Comparison of ENCODE assay signal across 9 cellular contexts in the genomic region with DNA sequence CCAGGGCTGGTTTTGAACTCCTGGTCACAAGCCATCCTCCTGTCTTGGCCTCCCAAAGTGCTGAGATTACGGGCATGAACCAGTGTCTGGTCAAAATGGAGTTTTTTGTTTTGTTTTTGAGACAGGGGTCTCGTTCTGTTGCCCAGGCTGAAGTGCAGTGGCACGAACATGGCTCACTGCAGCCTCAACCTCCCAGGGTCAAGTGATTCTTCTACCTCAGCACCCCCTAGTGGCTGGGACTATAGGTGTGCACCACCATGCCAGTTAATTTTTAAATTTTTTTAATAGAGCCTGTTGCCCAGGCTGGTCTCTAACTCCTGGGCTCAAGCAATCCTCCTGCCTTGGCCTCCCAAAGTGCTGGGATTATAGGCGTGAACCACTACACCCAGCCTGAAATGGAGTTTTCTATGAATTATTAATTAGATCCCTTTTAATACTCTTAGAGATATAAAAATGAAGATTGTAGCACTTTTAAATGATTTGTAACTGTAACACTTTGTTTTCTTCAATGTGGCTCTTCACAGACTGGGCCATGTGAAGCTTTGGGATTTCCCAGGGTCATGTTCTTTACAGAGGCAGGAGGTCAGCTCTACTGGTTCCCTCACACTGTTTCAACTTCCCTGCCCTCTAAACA. TPM values are rescaled to one million over a fixed set of nuclear protein-coding genes. Genes with fewer than 3 reads are reported as not detected.
DNase-seq lines count a peak whose midpoint lies in the region; ATAC-seq, FAIRE-seq and TF ChIP-seq lines count a peak whose summit lies in the region.
"Had no signal": no experiment of that assay in that cellular context is flagged by ENCODE, and none has a peak within 500 bp of the region (broad histone marks: within the 10 kb centered on the region; RNA-seq: fewer than 3 reads in every experiment).

No MANE protein-coding gene starts in this region.

- no peak overlapping the region for H3K4me3 ChIP-seq in A549
- H3K4me3 ChIP-seq in WERI-Rb-1 (ENCODE audit: low read depth, low read length) = no peak overlapping the region
- H3K4me3 ChIP-seq in right cardiac atrium (ENCODE audit: low read length) = no peak overlapping the region
- no peak overlapping the region for H3K4me3 ChIP-seq in upper lobe of left lung
- H3K4me3 ChIP-seq: HAP-1 had no signal

- TF ChIP-seq CTCF in A549 (IDR thresholded peaks at IDR 0.05) (peak; percentile 40), WERI-Rb-1 (IDR thresholded peaks at IDR 0.05; ENCODE audit: low read depth, low read length) (peak; percentile 59; the same call in 1 of the 2 replicates), upper lobe of left lung (IDR thresholded peaks at IDR 0.05) (peak; percentile 40 to 54 (median 48))

- TF ChIP-seq POLR2A in A549 (IDR thresholded peaks at IDR 0.05; ENCODE audit: low read length) = no peak
- TF ChIP-seq POLR2A in GM12892 (IDR thresholded peaks at IDR 0.05; ENCODE audit: low read depth, low read length) = no peak
- no peak for TF ChIP-seq POLR2A in upper lobe of left lung (IDR thresholded peaks at IDR 0.05)

- 74% methylated on average over 4 of the region's 4 CpGs for WGBS in A549 (ENCODE audit: missing lambda C conversion rate)
- WGBS in right cardiac atrium = 80% methylated on average over 4 of the region's 4 CpGs
- 80 to 90% methylated on average over 4 of the region's 4 CpGs for whole genome bisulfite sequencing in upper lobe of left lung, 2 donors

- no peaks in the 10 kb centered on the region for H3K36me3 ChIP-seq in WERI-Rb-1
- H3K36me3 ChIP-seq in upper lobe of left lung = no peaks in the 10 kb centered on the region
- H3K36me3 ChIP-seq: HAP-1 had no signal

- no peaks in the 10 kb centered on the region for H3K36me3 Mint-ChIP-seq in stimulated activated effector memory CD8-positive, alpha-beta T cell treated with anti-CD3 and anti-CD28 coated beads, Interleukin-12 subunit alpha, Interleukin-12 subunit beta, amount 100 ng/mL, for 72 hours

- no peaks in the 10 kb centered on the region for H3K4me1 Mint-ChIP-seq in stimulated activated effector memory CD8-positive, alpha-beta T cell treated with anti-CD3 and anti-CD28 coated beads, Interleukin-12 subunit alpha, Interleukin-12 subunit beta, amount 100 ng/mL, for 72 hours

- FAIRE-seq in A549 (lab: Jason Lieb, UNC) (no peak), GM12892 (lab: Jason Lieb, UNC) (peak; percentile 88)

- intact Hi-C loops in right cardiac atrium (cut with DNase I) = no loop called here

- peaks cover 12% of the 10 kb centered on the region; the same call in 2 of the 3 replicates for H3K4me1 ChIP-seq in A549
- peaks cover 12% of the 10 kb centered on the region for H3K4me1 ChIP-seq in right cardiac atrium (ENCODE audit: control insufficient read depth, insufficient read depth, low read length)
- peaks cover 8 to 22% (median 19%) of the 10 kb centered on the region in 4 donors for H3K4me1 ChIP-seq in upper lobe of left lung
- H3K4me1 ChIP-seq: HAP-1 had no signal

- TF ChIP-seq EP300 in A549 (IDR thresholded peaks at IDR 0.05) (no peak), upper lobe of left lung (IDR thresholded peaks at IDR 0.05) (no peak)

- H3K27ac ChIP-seq in A549 = peak overlapping the region in 1 of 2 experiments; percentile 66; a peak in 3 of 6 replicates
- H3K27ac ChIP-seq in WERI-Rb-1 = no peak overlapping the region
- peak overlapping the region; percentile 52 for H3K27ac ChIP-seq in right cardiac atrium (ENCODE audit: low read length)
- peak overlapping the region in 3 of 4 donors; percentile 9 to 71 (median 45) for H3K27ac ChIP-seq in upper lobe of left lung

- CTCF ChIA-PET in A549 (lab: Yijun Ruan, JAX) = interaction anchor here (0.6 to 9.4 kb wide), 12 partner anchors 14 to 218 kb away, joined by 3 to 65 read pairs (median 6); no protein-coding TSS in a partner anchor

- no peak overlapping the region for H3K27ac Mint-ChIP-seq in stimulated activated effector memory CD8-positive, alpha-beta T cell treated with anti-CD3 and anti-CD28 coated beads, Interleukin-12 subunit alpha, Interleukin-12 subunit beta, amount 100 ng/mL, for 72 hours

- ATAC-seq in A549 = peak in 1 of 2 experiments; percentile 76; a peak in 3 of 6 replicates
- ATAC-seq in right cardiac atrium = peak; percentile 65 to 74
- peak in 1 of 2 donors; percentile 74 for ATAC-seq in upper lobe of left lung (ENCODE audit: low FRiP score in 2 of 2)
- no peak for ATAC-seq in HG02981 (IDR thresholded peaks at IDR 0.05; ENCODE audit: unreplicated experiment)
- no peak for ATAC-seq in stimulated activated effector memory CD8-positive, alpha-beta T cell treated with anti-CD3 and anti-CD28 coated beads, Interleukin-12 subunit alpha, Interleukin-12 subunit beta, amount 100 ng/mL, for 72 hours
- ATAC-seq in activated CD4-positive, CD25-positive, alpha-beta regulatory T cell treated with anti-CD3 and anti-CD28 coated beads, Interleukin-2, amount 50 U/mL, for 24 hours = no peak

- POLR2A ChIA-PET in A549 (lab: Yijun Ruan, JAX) = no interaction called here

- no peak overlapping the region for H3K4me3 Mint-ChIP-seq in stimulated activated effector memory CD8-positive, alpha-beta T cell treated with anti-CD3 and anti-CD28 coated beads, Interleukin-12 subunit alpha, Interleukin-12 subunit beta, amount 100 ng/mL, for 72 hours

- TF ChIP-seq RAD21 in A549 (conservative IDR thresholded peaks at IDR 0.05 in 1 of 2, IDR thresholded peaks at IDR 0.05 in 1 of 2) = peak; percentile 57 to 59

- DNase-seq in A549 (ENCODE audit: low read depth in 1 of 2, low spot score in 1 of 2) (peak in 1 of 2 experiments; percentile 33), GM12892 (ENCODE audit: insufficient read length) (no peak), WERI-Rb-1 (peak; percentile 59), right cardiac atrium (peak in 2 of 3 donors; percentile 52 to 59), upper lobe of left lung (no peak)
- DNase-seq in stimulated activated effector memory CD8-positive, alpha-beta T cell treated with anti-CD3 and anti-CD28 coated beads, Interleukin-12 subunit alpha, Interleukin-12 subunit beta, amount 100 ng/mL, for 72 hours (ENCODE audit: low spot score in 2 of 2) = no peak

- no peak overlapping the region for H3K4me2 ChIP-seq in A549

- no peaks in the 10 kb centered on the region for H3K9me3 Mint-ChIP-seq in stimulated activated effector memory CD8-positive, alpha-beta T cell treated with anti-CD3 and anti-CD28 coated beads, Interleukin-12 subunit alpha, Interleukin-12 subunit beta, amount 100 ng/mL, for 72 hours

- H3K27me3 ChIP-seq in WERI-Rb-1 (ENCODE audit: insufficient read depth, low read depth, severe bottlenecking) = no peaks in the 10 kb centered on the region
- H3K27me3 ChIP-seq in right cardiac atrium (ENCODE audit: control insufficient read depth, insufficient read depth) = no peaks in the 10 kb centered on the region
- H3K27me3 ChIP-seq in upper lobe of left lung = no peaks in the 10 kb centered on the region

- H3K9me3 ChIP-seq in A549 (no peaks in the 10 kb centered on the region), WERI-Rb-1 (ENCODE audit: severe bottlenecking) (no peaks in the 10 kb centered on the region), right cardiac atrium (ENCODE audit: control insufficient read depth, low read length) (no peaks in the 10 kb centered on the region), upper lobe of left lung (no peaks in the 10 kb centered on the region)
- H3K9me3 ChIP-seq: HAP-1 had no signal

TF ChIP-seq in A549, 52 proteins besides CTCF, POLR2A, EP300 and RAD21:
- TF ChIP-seq TFCP2L1 (CRISPR knock-in tag; IDR thresholded peaks at IDR 0.05) (no peak), SMC3 (IDR thresholded peaks at IDR 0.05) (peak; percentile 49; the same call in 2 of the 3 replicates)

RNA-seq across cellular contexts. Expression of a gene that starts 32.6 kb away (rescaled TPM):
- polyA plus RNA-seq in A549 (2011; rRNA removed) (23.1 and 33.8 TPM in 2 replicates), A549 (2017; fragmentation: RNase III; extraction: RNeasy Plus Mini Kit Qiagen cat#74134 plus additional on column Dnase treatment) (29.1 to 53.4 TPM (median 45.7 TPM) in 3 replicates), right cardiac atrium (301 TPM)
- 27.1 and 30.5 TPM in 2 replicates for polyA plus RNA-seq in A549 (2012; cell fraction: cytosol; rRNA removed)
- 27.8 and 33.0 TPM in 2 replicates for polyA plus RNA-seq in A549 (2012; cell fraction: nucleus; rRNA removed)
- polyA minus RNA-seq in A549 (2011; rRNA and poly(A)+ RNA removed) = 30.9 and 41.1 TPM in 2 replicates
- polyA plus RNA-seq in GM12892 (2012; ENCODE audit: missing spikeins) = 24.0 TPM
- total RNA-seq in right cardiac atrium (100 to 1,000 TPM; 440 to 896 (median 629) TPM), upper lobe of left lung (1,000 to 10,000 TPM in 1 of 6 donors, 100 to 1,000 TPM in 5; 234 to 1,553 (median 581) TPM)

RNA-seq across cellular contexts. Expression of a gene that starts 39.1 kb away (rescaled TPM):
- polyA plus RNA-seq in A549 (2011; rRNA removed) (58.1 and 78.8 TPM in 2 replicates), A549 (2017; fragmentation: RNase III; extraction: RNeasy Plus Mini Kit Qiagen cat#74134 plus additional on column Dnase treatment) (215 to 223 TPM (median 218 TPM) in 3 replicates), right cardiac atrium (135 TPM)
- polyA plus RNA-seq in A549 (2012; cell fraction: cytosol; rRNA removed) = 299 and 387 TPM in 2 replicates
- 100 and 118 TPM in 2 replicates for polyA plus RNA-seq in A549 (2012; cell fraction: nucleus; rRNA removed)
- polyA minus RNA-seq in A549 (2011; rRNA and poly(A)+ RNA removed) = 61.8 and 72.7 TPM in 2 replicates
- 130 TPM for polyA plus RNA-seq in GM12892 (2012; ENCODE audit: missing spikeins)
- total RNA-seq in right cardiac atrium (10 to 100 TPM; 61.0 to 80.3 (median 75.1) TPM), upper lobe of left lung (10 to 100 TPM; 57.6 to 87.0 (median 66.9) TPM)

RNA-seq across cellular contexts. Expression of a gene that starts 52.4 kb away (rescaled TPM):
- polyA plus RNA-seq in A549 (2011; rRNA removed) (126 and 167 TPM in 2 replicates), A549 (2017; fragmentation: RNase III; extraction: RNeasy Plus Mini Kit Qiagen cat#74134 plus additional on column Dnase treatment) (176 to 178 TPM (median 176 TPM) in 3 replicates), right cardiac atrium (25.5 TPM)
- polyA plus RNA-seq in A549 (2012; cell fraction: cytosol; rRNA removed) = 29.1 and 31.7 TPM in 2 replicates
- polyA plus RNA-seq in A549 (2012; cell fraction: nucleus; rRNA removed) = 30.8 and 60.6 TPM in 2 replicates
- 284 and 339 TPM in 2 replicates for polyA minus RNA-seq in A549 (2011; rRNA and poly(A)+ RNA removed)
- polyA plus RNA-seq in GM12892 (2012; ENCODE audit: missing spikeins) = 110 TPM
- total RNA-seq in right cardiac atrium (100 to 1,000 TPM in 3 of 4 donors, 10 to 100 TPM in 1; 94.8 to 121 (median 112) TPM), upper lobe of left lung (100 to 1,000 TPM in 2 of 6 donors, 10 to 100 TPM in 4; 40.9 to 169 (median 81.6) TPM)

Comparison
In these comparisons a context has a peak if more than half of its experiments do, and no peak if none do; other contexts are left out.
1. ATAC-seq: peak in right cardiac atrium (2 of 2); none in HG02981 (single experiment), stimulated activated effector memory CD8-positive, alpha-beta T cell treated with anti-CD3 and anti-CD28 coated beads, Interleukin-12 subunit alpha, Interleukin-12 subunit beta, amount 100 ng/mL, for 72 hours (single experiment) and activated CD4-positive, CD25-positive, alpha-beta regulatory T cell treated with anti-CD3 and anti-CD28 coated beads, Interleukin-2, amount 50 U/mL, for 24 hours (0 of 2).
2. DNase-seq: peak in WERI-Rb-1 (single experiment) and right cardiac atrium (2 of 3); none in GM12892 (single experiment), upper lobe of left lung (0 of 2) and stimulated activated effector memory CD8-positive, alpha-beta T cell treated with anti-CD3 and anti-CD28 coated beads, Interleukin-12 subunit alpha, Interleukin-12 subunit beta, amount 100 ng/mL, for 72 hours (0 of 2).
3. Peak in every context shown above with its lines, with median percentiles within 50 percentile points of each other: CTCF ChIP-seq.